ENCODE assay signal across 8 cellular contexts in the genomic region with DNA sequence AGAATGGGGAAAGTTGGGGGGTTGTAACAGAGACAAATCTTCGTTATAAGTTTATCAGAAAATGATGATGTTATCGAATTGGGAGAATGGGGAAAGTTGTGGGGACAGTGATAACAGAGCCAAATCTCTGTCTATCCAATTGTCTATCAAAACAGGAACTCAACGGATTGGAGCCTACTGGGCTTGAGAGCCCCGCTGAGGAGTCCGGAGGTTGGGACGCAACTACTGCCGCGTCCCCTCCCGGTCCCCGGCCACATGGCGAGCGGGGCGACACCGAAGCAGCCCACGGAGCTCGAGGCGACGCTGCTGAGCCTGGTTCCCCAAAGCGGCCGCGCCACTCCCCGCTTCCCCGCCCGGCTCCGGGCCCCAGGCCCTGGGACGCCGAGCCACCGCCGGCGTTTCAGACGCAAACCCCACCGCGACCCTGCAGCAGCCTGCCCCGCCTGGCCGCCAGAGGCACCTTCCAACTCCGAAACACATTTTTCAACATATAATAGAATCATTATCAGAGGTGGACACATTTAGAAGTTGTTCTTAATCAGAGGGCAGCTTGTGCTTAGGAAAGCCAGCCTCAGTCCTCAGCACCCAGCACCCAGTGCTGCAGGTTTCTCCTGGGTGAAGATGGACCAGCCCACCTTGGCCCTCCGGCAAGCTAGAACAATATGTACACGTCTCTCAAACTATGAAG. TPM values are rescaled to one million over a fixed set of nuclear protein-coding genes. Genes with fewer than 3 reads are reported as not detected.
DNase-seq lines count a peak whose midpoint lies in the region; ATAC-seq lines count a peak whose summit lies in the region.

No MANE protein-coding gene starts in this region.

- H3K36me3 ChIP-seq in GM23248 (ENCODE audit: low read depth) (no peaks in the 10 kb centered on the region), Karpas-422 (ENCODE audit: insufficient read depth, low read length) (no peaks in the 10 kb centered on the region)

- peak; percentile 20 for ATAC-seq in activated naive CD8-positive, alpha-beta T cell treated with anti-CD3 and anti-CD28 coated beads, Interleukin-2, amount 50 U/mL, for 24 hours
- peak; percentile 65 for ATAC-seq in stimulated activated naive CD8-positive, alpha-beta T cell treated with anti-CD3 and anti-CD28 coated beads, Interleukin-15, amount 100 ng/mL, for 72 hours
- no peak for ATAC-seq in HG03039 (IDR thresholded peaks at IDR 0.05; ENCODE audit: unreplicated experiment)

- H3K9me3 Mint-ChIP-seq in activated naive CD8-positive, alpha-beta T cell treated with anti-CD3 and anti-CD28 coated beads, Interleukin-2, amount 50 U/mL, for 24 hours: no peaks in the 10 kb centered on the region
- H3K9me3 Mint-ChIP-seq in stimulated activated naive CD8-positive, alpha-beta T cell treated with anti-CD3 and anti-CD28 coated beads, Interleukin-15, amount 100 ng/mL, for 72 hours: peaks cover 0 to 5% of the 10 kb centered on the region in 2 donors

- H4K20me1 ChIP-seq in GM23248 (ENCODE audit: insufficient read depth) (no peaks in the 10 kb centered on the region), Karpas-422 (ENCODE audit: insufficient read depth, low read depth, low read length) (no peaks in the 10 kb centered on the region)

- H3K4me3 ChIP-seq in GM23248 (peak overlapping the region; percentile 59), iPS-18c (ENCODE audit: insufficient read depth, low read depth, low read length) (peak overlapping the region; percentile 37; the same call in 1 of the 2 replicates), Karpas-422 (ENCODE audit: low read length) (no peak overlapping the region)

- peaks cover 39% of the 10 kb centered on the region for H3F3A ChIP-seq in GM23248 (ENCODE audit: insufficient read depth)

- H3K27me3 ChIP-seq in GM23248 (replicated peaks; ENCODE audit: insufficient read depth) (no peaks in the 10 kb centered on the region), Karpas-422 (ENCODE audit: low read length) (0 out of 2 replicates have a peak, but pooled peaks cover 4% of the 10 kb centered on the region)

- peak overlapping the region; percentile 20 for H3K27ac Mint-ChIP-seq in activated naive CD8-positive, alpha-beta T cell treated with anti-CD3 and anti-CD28 coated beads, Interleukin-2, amount 50 U/mL, for 24 hours
- peak overlapping the region in 1 of 2 donors; percentile 86 for H3K27ac Mint-ChIP-seq in stimulated activated naive CD8-positive, alpha-beta T cell treated with anti-CD3 and anti-CD28 coated beads, Interleukin-15, amount 100 ng/mL, for 72 hours

- H3K9ac ChIP-seq in GM23248 (peak overlapping the region; percentile 78), Karpas-422 (ENCODE audit: low read length) (no peak overlapping the region)

- 3 to 5% methylated on average over 32 to 34 of the region's 38 CpGs for WGBS in GM23248 (ENCODE audit: low coverage in 1 of 2, low lambda C conversion rate in 2 of 2, missing lambda C conversion rate in 2 of 2), 2 experiments

- H3K4me3 Mint-ChIP-seq in activated naive CD8-positive, alpha-beta T cell treated with anti-CD3 and anti-CD28 coated beads, Interleukin-2, amount 50 U/mL, for 24 hours: peak overlapping the region; percentile 49
- H3K4me3 Mint-ChIP-seq in stimulated activated naive CD8-positive, alpha-beta T cell treated with anti-CD3 and anti-CD28 coated beads, Interleukin-15, amount 100 ng/mL, for 72 hours: peak overlapping the region; percentile 77 to 79

- H3K27me3 Mint-ChIP-seq in activated naive CD8-positive, alpha-beta T cell treated with anti-CD3 and anti-CD28 coated beads, Interleukin-2, amount 50 U/mL, for 24 hours: peaks cover 4% of the 10 kb centered on the region
- peaks cover 13% of the 10 kb centered on the region for H3K27me3 Mint-ChIP-seq in stimulated activated naive CD8-positive, alpha-beta T cell treated with anti-CD3 and anti-CD28 coated beads, Interleukin-15, amount 100 ng/mL, for 72 hours

- peak; percentile 7 for DNase-seq in Ammon's horn (ENCODE audit: low spot score)
- peak; percentile 49 for DNase-seq in GM23248
- DNase-seq in activated naive CD8-positive, alpha-beta T cell treated with anti-CD3 and anti-CD28 coated beads, Interleukin-2, amount 50 U/mL, for 24 hours: peak; percentile 45
- peak; percentile 15 to 23 for DNase-seq in stimulated activated naive CD8-positive, alpha-beta T cell treated with anti-CD3 and anti-CD28 coated beads, Interleukin-15, amount 100 ng/mL, for 72 hours
- no peak for DNase-seq in NCI-H446 (lab: John Stamatoyannopoulos, UW)
- no peak for DNase-seq in Karpas-422

- peaks cover 64% of the 10 kb centered on the region for H3K4me1 ChIP-seq in GM23248 (ENCODE audit: insufficient read depth)
- no peaks in the 10 kb centered on the region for H3K4me1 ChIP-seq in Karpas-422 (ENCODE audit: low read length)

- H3K9me3 ChIP-seq in GM23248 (ENCODE audit: low read depth) (no peaks in the 10 kb centered on the region), iPS-18c (ENCODE audit: control insufficient read depth, insufficient read depth, low read length) (no peaks in the 10 kb centered on the region), Karpas-422 (ENCODE audit: low read length) (no peaks in the 10 kb centered on the region)

- in situ Hi-C loops in GM23248 (cut with MboI): no loop called here

- H3K4me2 ChIP-seq in GM23248 (ENCODE audit: unreplicated experiment): peak overlapping the region; percentile 83
- no peak overlapping the region for H3K4me2 ChIP-seq in Karpas-422 (ENCODE audit: low read depth, low read length, poor library complexity, severe bottlenecking)

- H3K27ac ChIP-seq in GM23248 (peak overlapping the region; percentile 80), Karpas-422 (ENCODE audit: low read length) (no peak overlapping the region)

- H3K79me2 ChIP-seq in GM23248 (ENCODE audit: insufficient read depth): no peaks in the 10 kb centered on the region
- H3K79me2 ChIP-seq in Karpas-422 (ENCODE audit: low read length): no peaks in the 10 kb centered on the region

- H2AFZ ChIP-seq in GM23248 (peak overlapping the region; percentile 85), Karpas-422 (ENCODE audit: low read length) (no peak overlapping the region)

- H3K9me2 ChIP-seq in GM23248 (ENCODE audit: insufficient read depth) (no peaks in the 10 kb centered on the region), Karpas-422 (replicated peaks; ENCODE audit: insufficient read depth, low read length) (no peaks in the 10 kb centered on the region)

- H3K36me3 Mint-ChIP-seq in activated naive CD8-positive, alpha-beta T cell treated with anti-CD3 and anti-CD28 coated beads, Interleukin-2, amount 50 U/mL, for 24 hours (ENCODE audit: low read depth): no peaks in the 10 kb centered on the region

- H3K4me1 Mint-ChIP-seq in activated naive CD8-positive, alpha-beta T cell treated with anti-CD3 and anti-CD28 coated beads, Interleukin-2, amount 50 U/mL, for 24 hours: peaks cover 48% of the 10 kb centered on the region
- peaks cover 43% of the 10 kb centered on the region for H3K4me1 Mint-ChIP-seq in stimulated activated naive CD8-positive, alpha-beta T cell treated with anti-CD3 and anti-CD28 coated beads, Interleukin-15, amount 100 ng/mL, for 72 hours

RNA-seq across cellular contexts. Expression of gene RALA, which starts 13.8 kb away (rescaled TPM):
- total RNA-seq in GM23248 (2014; rRNA removed; shearing (Covaris generic)): 21.7 and 23.1 TPM in 2 replicates
- 79.2 and 82.8 TPM in 2 replicates for polyA plus RNA-seq in GM23248 (2016; fragmentation: Nextera tagmentation; extraction: Ambion mirVana)
- 13.8 and 14.1 TPM in 2 replicates for total RNA-seq in Karpas-422 (2014; rRNA removed; shearing (Covaris generic); ENCODE audit: low replicate concordance)

RNA-seq across cellular contexts. Expression of gene YAE1, which starts 43.4 kb away (rescaled TPM):
- total RNA-seq in GM23248 (2014; rRNA removed; shearing (Covaris generic)): 21.8 and 22.4 TPM in 2 replicates
- polyA plus RNA-seq in GM23248 (2016; fragmentation: Nextera tagmentation; extraction: Ambion mirVana): 40.5 and 43.5 TPM in 2 replicates
- 20.9 and 25.1 TPM in 2 replicates for total RNA-seq in Karpas-422 (2014; rRNA removed; shearing (Covaris generic); ENCODE audit: low replicate concordance)

Comparison
In these comparisons a context has a peak if more than half of its experiments do, and no peak if none do; other contexts are left out.
1. DNase-seq: peak in Ammon's horn (single experiment), GM23248 (single experiment), activated naive CD8-positive, alpha-beta T cell treated with anti-CD3 and anti-CD28 coated beads, Interleukin-2, amount 50 U/mL, for 24 hours (single experiment) and stimulated activated naive CD8-positive, alpha-beta T cell treated with anti-CD3 and anti-CD28 coated beads, Interleukin-15, amount 100 ng/mL, for 72 hours (2 of 2); none in NCI-H446 (0 of 2) and Karpas-422 (single experiment).